ENCODE assay signal across 6 cellular contexts in genomic region chr2:193114827-193115226, GRCh38.
"Had no signal": no experiment of that assay in that cellular context is flagged by ENCODE, and none has a peak within 500 bp of the region (broad histone marks: within the 10 kb centered on the region; RNA-seq: fewer than 3 reads in every experiment).

No MANE protein-coding gene starts in this region.

- H2AFZ ChIP-seq: GM23248 had no signal

- H3K27ac ChIP-seq: GM23248 had no signal

- H3K4me3 ChIP-seq: GM23248 had no signal

- DNase-seq: GM23248, GOT3, H9, HCEC 1CT, KG1 had no signal

- H3K9ac ChIP-seq: GM23248 had no signal

- FAIRE-seq: HTR-8/SVneo had no signal
